1 cellular context compared by ENCODE assay signal in genomic region chr2:230425377-230425776, GRCh38.
TF ChIP-seq lines count a peak whose summit lies in the region.

No MANE protein-coding gene starts in this region.

TF ChIP-seq in liver, 16 proteins besides CTCF, POLR2A, EP300 and RAD21 (continued from another document):
- peak; percentile 32 for TF ChIP-seq REST (IDR thresholded peaks at IDR 0.05)
- peak; percentile 26 for TF ChIP-seq FOXA2 (IDR thresholded peaks at IDR 0.05)
- TF ChIP-seq SP1 (IDR thresholded peaks at IDR 0.05), result peak; percentile 23
- no peak for TF ChIP-seq FOXA1 (IDR thresholded peaks at IDR 0.05)
- TF ChIP-seq RXRA (IDR thresholded peaks at IDR 0.05), result peak; percentile 64 to 70
- TF ChIP-seq NR2F2 (IDR thresholded peaks at IDR 0.05), result no peak
- TF ChIP-seq TAF1 (conservative IDR thresholded peaks at IDR 0.05), result no peak
